In genomic region chr9:127194881-127195713, GRCh38 we compare ENCODE assay signal across 15 cellular contexts.
DNase-seq lines count a peak whose midpoint lies in the region; ATAC-seq, FAIRE-seq and TF ChIP-seq lines count a peak whose summit lies in the region.
"Had no signal": no experiment of that assay in that cellular context is flagged by ENCODE, and none has a peak within 500 bp of the region (broad histone marks: within the 10 kb centered on the region; RNA-seq: fewer than 3 reads in every experiment).

No MANE protein-coding gene starts in this region.

- no peaks in the 10 kb centered on the region for H3K36me3 ChIP-seq in bronchial epithelial cell (ENCODE audit: control insufficient read depth, insufficient read depth, low read length)
- H3K36me3 ChIP-seq in mesenchymal stem cell (ENCODE audit: control insufficient read depth in 1 of 2, insufficient read depth in 2 of 2, low read depth in 1 of 2, low read length in 2 of 2): no peaks in the 10 kb centered on the region
- no peaks in the 10 kb centered on the region for H3K36me3 ChIP-seq in tibial artery
- H3K36me3 ChIP-seq in stomach: peaks cover 0 to 18% (median 16%) of the 10 kb centered on the region in 4 donors

- H3K27me3 ChIP-seq in bronchial epithelial cell (ENCODE audit: control insufficient read depth, insufficient read depth, low read length) (peaks cover 21% of the 10 kb centered on the region), mesenchymal stem cell (ENCODE audit: control insufficient read depth in 1 of 2, insufficient read depth in 1 of 2, low read length in 2 of 2) (peaks cover 2 to 14% of the 10 kb centered on the region in 2 experiments), tibial artery (no peaks in the 10 kb centered on the region), stomach (no peaks in the 10 kb centered on the region)

- H3K14ac ChIP-seq in mesenchymal stem cell (ENCODE audit: low read length in 2 of 2): no peak overlapping the region

- no peak overlapping the region for H3K4me2 ChIP-seq in mesenchymal stem cell (ENCODE audit: low read length, poor library complexity, severe bottlenecking)

- peaks cover 0 to 5% of the 10 kb centered on the region in 2 donors for H3K4me1 Mint-ChIP-seq in natural killer cell treated with Interleukin-12 subunit alpha and Interleukin-12 subunit beta and Interleukin-15 and Interleukin-18, amount 100 ng/mL, for 72 hours (ENCODE audit: low read depth in 2 of 2)

- peak; percentile 77 for FAIRE-seq in bronchial epithelial cell (lab: Jason Lieb, UNC)
- FAIRE-seq: GM12891 had no signal

- no peak overlapping the region for H3K23ac ChIP-seq in mesenchymal stem cell (ENCODE audit: low read length in 2 of 2)

- no peak overlapping the region for H3K4ac ChIP-seq in mesenchymal stem cell (ENCODE audit: low read depth in 1 of 2, low read length in 2 of 2)

- H2BK12ac ChIP-seq in mesenchymal stem cell (ENCODE audit: low read length in 2 of 2): no peak overlapping the region

- no peak overlapping the region for H3K4me3 Mint-ChIP-seq in natural killer cell treated with Interleukin-12 subunit alpha and Interleukin-12 subunit beta and Interleukin-15 and Interleukin-18, amount 100 ng/mL, for 72 hours
- H3K4me3 Mint-ChIP-seq: CD8-positive, alpha-beta memory T cell; natural killer cell had no signal

- H2BK120ac ChIP-seq in mesenchymal stem cell (ENCODE audit: low read depth, low read length): no peak overlapping the region

- H3K4me3 ChIP-seq in bronchial epithelial cell (ENCODE audit: low read depth, low read length): no peak overlapping the region
- H3K4me3 ChIP-seq in mesenchymal stem cell (ENCODE audit: insufficient read depth in 1 of 2, low read depth in 1 of 2, low read length in 2 of 2): no peak overlapping the region
- H3K4me3 ChIP-seq in tibial artery: no peak overlapping the region
- no peak overlapping the region for H3K4me3 ChIP-seq in stomach

- WGBS in mesenchymal stem cell: 89% methylated on average over 12 of the region's 12 CpGs
- WGBS in stomach, 5 donors: 85 to 96% (median 93%) methylated on average over 12 of the region's 12 CpGs

- DNase-seq in AG20443 (ENCODE audit: low spot score): peak; percentile 61
- peak; percentile 65 for DNase-seq in HS-27A (ENCODE audit: low read depth)
- peak; percentile 63 for DNase-seq in bronchial epithelial cell (ENCODE audit: low read depth)
- peak; percentile 63 for DNase-seq in mesenchymal stem cell
- DNase-seq in tibial artery: no peak
- no peak for DNase-seq in COLO829 (ENCODE audit: low spot score)
- no peak for DNase-seq in stomach
- DNase-seq in natural killer cell treated with Interleukin-12 subunit alpha and Interleukin-12 subunit beta and Interleukin-15 and Interleukin-18, amount 100 ng/mL, for 72 hours (ENCODE audit: low spot score): no peak
- DNase-seq: activated T-cell treated with anti-CD3 and anti-CD28 coated beads for 4 hours; CD8-positive, alpha-beta memory T cell; natural killer cell; NCI-H1092; NCI-H526; stimulated activated CD8-positive, alpha-beta memory T cell treated with anti-CD3 and anti-CD28 coated beads, Interleukin-4, amount 100 ng/mL, for 48 hours had no signal

- no peak overlapping the region for H4K91ac ChIP-seq in mesenchymal stem cell (ENCODE audit: low read length)

- no peaks in the 10 kb centered on the region for H3K27me3 Mint-ChIP-seq in natural killer cell treated with Interleukin-12 subunit alpha and Interleukin-12 subunit beta and Interleukin-15 and Interleukin-18, amount 100 ng/mL, for 72 hours

- no peak overlapping the region for H4K8ac ChIP-seq in mesenchymal stem cell (ENCODE audit: low read length)

- no peak overlapping the region for H3K27ac Mint-ChIP-seq in natural killer cell treated with Interleukin-12 subunit alpha and Interleukin-12 subunit beta and Interleukin-15 and Interleukin-18, amount 100 ng/mL, for 72 hours
- H3K27ac Mint-ChIP-seq: natural killer cell had no signal

- H3K27ac ChIP-seq in mesenchymal stem cell (ENCODE audit: low read length, poor library complexity, severe bottlenecking) (no peak overlapping the region), tibial artery (no peak overlapping the region), stomach (no peak overlapping the region)

- no peak overlapping the region for H2AFZ ChIP-seq in mesenchymal stem cell (ENCODE audit: low read depth, low read length)

- no peaks in the 10 kb centered on the region for H3K79me1 ChIP-seq in mesenchymal stem cell (replicated peaks; ENCODE audit: low read length, poor library complexity, severe bottlenecking)

- H3K9ac ChIP-seq in mesenchymal stem cell (ENCODE audit: low read length): no peak overlapping the region

- TF ChIP-seq POLR2A in stomach (IDR thresholded peaks at IDR 0.05): no peak

- ATAC-seq in natural killer cell treated with Interleukin-12 subunit alpha and Interleukin-12 subunit beta and Interleukin-15 and Interleukin-18, amount 100 ng/mL, for 72 hours: no peak
- ATAC-seq: natural killer cell had no signal

- H3K18ac ChIP-seq in mesenchymal stem cell (ENCODE audit: low read depth in 1 of 2, low read length in 2 of 2): no peak overlapping the region

- intact Hi-C loops in tibial artery (cut with DNase I; ENCODE audit: low total_unique reads) (loop anchor here (5.0 kb wide), 1 partner anchor 78 kb away; no protein-coding TSS in a partner anchor), stomach (cut with DNase I; ENCODE audit: low total_unique reads) (loop anchor here (5.0 kb wide), 1 partner anchor 258 kb away; no protein-coding TSS in a partner anchor)

- no peaks in the 10 kb centered on the region for H3K36me3 Mint-ChIP-seq in natural killer cell treated with Interleukin-12 subunit alpha and Interleukin-12 subunit beta and Interleukin-15 and Interleukin-18, amount 100 ng/mL, for 72 hours
- H3K36me3 Mint-ChIP-seq: natural killer cell had no signal

- H3K9me3 ChIP-seq in mesenchymal stem cell (ENCODE audit: control insufficient read depth, low read length): no peaks in the 10 kb centered on the region
- no peaks in the 10 kb centered on the region for H3K9me3 ChIP-seq in tibial artery
- H3K9me3 ChIP-seq in stomach: no peaks in the 10 kb centered on the region

- peaks cover 3% of the 10 kb centered on the region for H3K4me1 ChIP-seq in mesenchymal stem cell (ENCODE audit: control insufficient read depth, insufficient read depth, low read depth, low read length)
- H3K4me1 ChIP-seq in tibial artery: peaks cover 0 to 30% (median 19%) of the 10 kb centered on the region in 4 donors
- H3K4me1 ChIP-seq in stomach: peaks cover 13 to 26% (median 18%) of the 10 kb centered on the region in 4 donors

- no peak overlapping the region for H2BK15ac ChIP-seq in mesenchymal stem cell (ENCODE audit: low read depth, poor library complexity, severe bottlenecking)

- no peak overlapping the region for H2BK5ac ChIP-seq in mesenchymal stem cell (ENCODE audit: low read depth, low read length, poor library complexity, severe bottlenecking)

- H3K9me3 Mint-ChIP-seq in natural killer cell treated with Interleukin-12 subunit alpha and Interleukin-12 subunit beta and Interleukin-15 and Interleukin-18, amount 100 ng/mL, for 72 hours: no peaks in the 10 kb centered on the region
- H3K9me3 Mint-ChIP-seq: CD8-positive, alpha-beta memory T cell; natural killer cell had no signal

- TF ChIP-seq CTCF in bronchial epithelial cell (IDR thresholded peaks at IDR 0.05; ENCODE audit: insufficient read depth, low read length, severe bottlenecking): peak; percentile 64
- no peak for TF ChIP-seq CTCF in tibial artery (IDR thresholded peaks at IDR 0.05)
- no peak for TF ChIP-seq CTCF in stomach (IDR thresholded peaks at IDR 0.05)

- no peak for TF ChIP-seq EP300 in stomach (IDR thresholded peaks at IDR 0.05)

- no peak overlapping the region for H2AK5ac ChIP-seq in mesenchymal stem cell (ENCODE audit: low read length, severe bottlenecking)

Comparison
In these comparisons a context has a peak if more than half of its experiments do, and no peak if none do; other contexts are left out.
1. DNase-seq: peak in AG20443 (single experiment), HS-27A (single experiment), bronchial epithelial cell (single experiment) and mesenchymal stem cell (single experiment); none in tibial artery (0 of 2), COLO829 (single experiment), stomach (single experiment) and natural killer cell treated with Interleukin-12 subunit alpha and Interleukin-12 subunit beta and Interleukin-15 and Interleukin-18, amount 100 ng/mL, for 72 hours (single experiment).